15 cellular contexts compared by ENCODE assay signal in genomic region chr7:94580601-94581000, GRCh38.
DNase-seq lines count a peak whose midpoint lies in the region; ATAC-seq and TF ChIP-seq lines count a peak whose summit lies in the region.
"Had no signal": no experiment of that assay in that cellular context is flagged by ENCODE, and none has a peak within 500 bp of the region (broad histone marks: within the 10 kb centered on the region; RNA-seq: fewer than 3 reads in every experiment).

No MANE protein-coding gene starts in this region.

- no peak for TF ChIP-seq CTCF in PC-3 (conservative IDR thresholded peaks at IDR 0.05; ENCODE audit: low read depth, low read length)
- no peak for TF ChIP-seq CTCF in foreskin fibroblast (IDR thresholded peaks at IDR 0.05; ENCODE audit: low read depth, low read length)
- peak in 1 of 6 experiments; percentile 23 for TF ChIP-seq CTCF in upper lobe of left lung (IDR thresholded peaks at IDR 0.05)

- no TSS peak for BruUV-seq in PC-3 (replicated peaks; lab: Mats Ljungman, UMichigan)

- H3K36me3 ChIP-seq in PC-3 (ENCODE audit: low read depth, low read length) (no peaks in the 10 kb centered on the region), upper lobe of left lung (no peaks in the 10 kb centered on the region)

- H3K27me3 ChIP-seq in PC-3 (ENCODE audit: low read length) = no peaks in the 10 kb centered on the region
- H3K27me3 ChIP-seq in upper lobe of left lung = no peaks in the 10 kb centered on the region

- POLR2A ChIA-PET in PC-3 (lab: Charles Lee; ENCODE audit: unreplicated experiment) = no interaction called here

- H4K20me1 ChIP-seq in PC-3 (ENCODE audit: low read length) = no peaks in the 10 kb centered on the region

- intact Hi-C loops in PC-3 (cut with micrococcal nuclease) = loop anchor here (1.0 to 5.0 kb wide), 4 partner anchors 42 to 77 kb away; no protein-coding TSS in a partner anchor

- no peaks in the 10 kb centered on the region for H3K79me2 ChIP-seq in PC-3 (ENCODE audit: low read length)

- H3K9me3 Mint-ChIP-seq in activated T-cell treated with anti-CD3 and anti-CD28 coated beads, Interleukin-2, amount 50 U/mL, for 72 hours = peaks cover 6 to 13% of the 10 kb centered on the region in 2 donors

- peak in 3 of 4 donors; percentile 41 to 68 (median 61) for TF ChIP-seq EP300 in upper lobe of left lung (IDR thresholded peaks at IDR 0.05)

- H3K9ac ChIP-seq in PC-3 (ENCODE audit: low read length) = no peak overlapping the region

- CTCF ChIA-PET in PC-3 (lab: Charles Lee) = no interaction called here

- WGBS in upper lobe of left lung, 2 donors = 61 to 62% methylated on average over 1 of the region's 1 CpG

- peak; percentile 78 to 98 for ATAC-seq in activated T-cell treated with anti-CD3 and anti-CD28 coated beads, Interleukin-2, amount 50 U/mL, for 72 hours (replicated peaks in 1 of 2)
- peak; percentile 87 for ATAC-seq in PC-3
- peak; percentile 60 to 85 for ATAC-seq in upper lobe of left lung (ENCODE audit: low FRiP score in 2 of 2)
- no peak for ATAC-seq in GM19463 (IDR thresholded peaks at IDR 0.05; ENCODE audit: unreplicated experiment)

- peaks cover 54% of the 10 kb centered on the region for H3K4me1 ChIP-seq in PC-3 (ENCODE audit: insufficient read depth, low read length)
- peaks cover 3 to 6% (median 4%) of the 10 kb centered on the region in 4 donors for H3K4me1 ChIP-seq in upper lobe of left lung

- H3K9me3 ChIP-seq in PC-3 (ENCODE audit: low read length) (no peaks in the 10 kb centered on the region), upper lobe of left lung (peaks cover 0 to 4% (median 2%) of the 10 kb centered on the region in 4 donors)

- TF ChIP-seq POLR2A in upper lobe of left lung (IDR thresholded peaks at IDR 0.05) = no peak

- H3F3A ChIP-seq in PC-3 (ENCODE audit: low read length, unreplicated experiment) = peaks cover 7% of the 10 kb centered on the region

- peak in 1 of 2 donors; percentile 1 for DNase-seq in activated T-cell treated with anti-CD3 and anti-CD28 coated beads, Interleukin-2, amount 50 U/mL, for 72 hours
- DNase-seq in activated T-cell treated with anti-CD3 and anti-CD28 coated beads, Interleukin-2, amount 50 U/mL, for 48 hours = no peak
- peak; percentile 91 for DNase-seq in PC-3
- peak; percentile 23 to 44 for DNase-seq in foreskin fibroblast
- DNase-seq in upper lobe of left lung = peak in 1 of 2 donors; percentile 37
- no peak for DNase-seq in NCI-H1417 treated with DMSO at 0.1 percent for 48 hours (lab: John Stamatoyannopoulos, UW)
- no peak for DNase-seq in NCI-H82 treated with DMSO at 0.1 percent for 48 hours (lab: John Stamatoyannopoulos, UW; ENCODE audit: unreplicated experiment)
- DNase-seq: activated CD4-positive, alpha-beta T cell treated with anti-CD3 and anti-CD28 coated beads, Interleukin-2, amount 50 U/mL, for 1 hour; activated naive CD4-positive, alpha-beta T cell treated with anti-CD3 and anti-CD28 coated beads for 36 hours; hippocampal formation; MM.1S; NCI-H774 had no signal

- no peaks in the 10 kb centered on the region for H3K9me2 ChIP-seq in PC-3 (replicated peaks; ENCODE audit: low read length)

- H3K27ac ChIP-seq in PC-3 (ENCODE audit: low read length) (peak overlapping the region; percentile 52), upper lobe of left lung (peak overlapping the region; percentile 31 to 53 (median 43))

- H3K4me3 ChIP-seq in PC-3 (ENCODE audit: low read length) = no peak overlapping the region
- no peak overlapping the region for H3K4me3 ChIP-seq in foreskin fibroblast (ENCODE audit: low read depth in 1 of 2, low read length in 2 of 2)
- no peak overlapping the region for H3K4me3 ChIP-seq in upper lobe of left lung

- peak overlapping the region; percentile 34 for H3K27ac Mint-ChIP-seq in activated T-cell treated with anti-CD3 and anti-CD28 coated beads, Interleukin-2, amount 50 U/mL, for 72 hours
- H3K27ac Mint-ChIP-seq: activated naive CD4-positive, alpha-beta T cell treated with anti-CD3 and anti-CD28 coated beads for 36 hours; B cell; dendritic cell treated with granulocyte-macrophage colony-stimulating factor and Interleukin-4, amounts not matched to agents 40 ng/mL and 50 ng/mL, for 4 days had no signal

- no peak overlapping the region for H2AFZ ChIP-seq in PC-3 (ENCODE audit: low read length)

- no peaks in the 10 kb centered on the region for H3K27me3 Mint-ChIP-seq in activated T-cell treated with anti-CD3 and anti-CD28 coated beads, Interleukin-2, amount 50 U/mL, for 72 hours (ENCODE audit: low read depth)
- H3K27me3 Mint-ChIP-seq: B cell; dendritic cell treated with granulocyte-macrophage colony-stimulating factor and Interleukin-4, amounts not matched to agents 40 ng/mL and 50 ng/mL, for 4 days had no signal

- peak overlapping the region in 1 of 2 donors; percentile 43 for H3K4me3 Mint-ChIP-seq in activated T-cell treated with anti-CD3 and anti-CD28 coated beads, Interleukin-2, amount 50 U/mL, for 72 hours
- H3K4me3 Mint-ChIP-seq: activated naive CD4-positive, alpha-beta T cell treated with anti-CD3 and anti-CD28 coated beads for 36 hours; B cell; dendritic cell treated with granulocyte-macrophage colony-stimulating factor and Interleukin-4, amounts not matched to agents 40 ng/mL and 50 ng/mL, for 4 days had no signal

- peak overlapping the region; percentile 59 for H3K4me2 ChIP-seq in PC-3 (ENCODE audit: low read length)

- peaks cover 10% of the 10 kb centered on the region for H3K4me1 Mint-ChIP-seq in activated T-cell treated with anti-CD3 and anti-CD28 coated beads, Interleukin-2, amount 50 U/mL, for 72 hours (ENCODE audit: low read depth)

- peaks cover 14 to 19% of the 10 kb centered on the region in 2 donors for H3K36me3 Mint-ChIP-seq in activated T-cell treated with anti-CD3 and anti-CD28 coated beads, Interleukin-2, amount 50 U/mL, for 72 hours (ENCODE audit: insufficient read depth in 2 of 2)

Comparison
In these comparisons a context has a peak if more than half of its experiments do, and no peak if none do; other contexts are left out.
1. DNase-seq: peak in PC-3 (single experiment) and foreskin fibroblast (2 of 2); none in activated T-cell treated with anti-CD3 and anti-CD28 coated beads, Interleukin-2, amount 50 U/mL, for 48 hours (0 of 2), NCI-H1417 treated with DMSO at 0.1 percent for 48 hours (single experiment) and NCI-H82 treated with DMSO at 0.1 percent for 48 hours (single experiment).